9 cellular contexts compared by ENCODE assay signal in the genomic region with DNA sequence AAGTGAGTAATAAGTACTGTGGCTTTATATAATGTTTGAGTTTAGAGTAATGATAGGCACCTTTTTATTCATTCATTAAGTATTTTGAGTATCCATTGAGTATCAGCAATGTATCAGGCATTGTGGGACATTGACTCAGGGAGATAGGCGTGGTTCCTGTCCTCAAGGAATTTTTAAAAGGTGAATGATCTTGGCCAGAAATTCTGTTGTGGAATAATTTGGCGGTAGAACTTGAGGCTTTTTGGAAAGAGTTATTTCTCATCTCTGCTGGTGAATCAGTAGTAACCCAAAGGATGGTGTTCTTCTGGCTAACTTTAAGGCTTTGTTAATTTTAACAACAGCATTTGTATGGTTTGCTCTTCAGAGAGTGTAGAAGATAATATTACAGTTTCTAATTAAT. TPM values are rescaled to one million over a fixed set of nuclear protein-coding genes. Genes with fewer than 3 reads are reported as not detected.
DNase-seq lines count a peak whose midpoint lies in the region; ATAC-seq and TF ChIP-seq lines count a peak whose summit lies in the region.
"Had no signal": no experiment of that assay in that cellular context is flagged by ENCODE, and none has a peak within 500 bp of the region (broad histone marks: within the 10 kb centered on the region; RNA-seq: fewer than 3 reads in every experiment).

No MANE protein-coding gene starts in this region.

- peak overlapping the region; percentile 95 to 100 for H3K4me3 ChIP-seq in right atrium auricular region
- peak overlapping the region; percentile 74 for H3K4me3 ChIP-seq in lower lobe of right lung

- H3K9me3 Mint-ChIP-seq in activated naive CD8-positive, alpha-beta T cell treated with anti-CD3 and anti-CD28 coated beads, Interleukin-2, amount 50 U/mL, for 24 hours = no peaks in the 10 kb centered on the region

- ATAC-seq in left ventricle myocardium superior (no peak), lower lobe of right lung (no peak), GM19395 (IDR thresholded peaks at IDR 0.05; ENCODE audit: unreplicated experiment) (no peak), HG02678 (IDR thresholded peaks at IDR 0.05; ENCODE audit: unreplicated experiment) (no peak), HG02588 (IDR thresholded peaks at IDR 0.05; ENCODE audit: unreplicated experiment) (no peak)
- no peak for ATAC-seq in activated naive CD8-positive, alpha-beta T cell treated with anti-CD3 and anti-CD28 coated beads, Interleukin-2, amount 50 U/mL, for 24 hours

- H3K36me3 ChIP-seq in right atrium auricular region (peaks cover 4% of the 10 kb centered on the region), lower lobe of right lung (no peaks in the 10 kb centered on the region)

- H3K27me3 ChIP-seq in right atrium auricular region (no peaks in the 10 kb centered on the region), lower lobe of right lung (ENCODE audit: low read depth) (no peaks in the 10 kb centered on the region)

- peaks cover 73% of the 10 kb centered on the region for H3K4me1 Mint-ChIP-seq in activated naive CD8-positive, alpha-beta T cell treated with anti-CD3 and anti-CD28 coated beads, Interleukin-2, amount 50 U/mL, for 24 hours

- H3K27ac Mint-ChIP-seq in activated naive CD8-positive, alpha-beta T cell treated with anti-CD3 and anti-CD28 coated beads, Interleukin-2, amount 50 U/mL, for 24 hours = peak overlapping the region; percentile 90

- H3K9me3 ChIP-seq in right atrium auricular region (no peaks in the 10 kb centered on the region), lower lobe of right lung (no peaks in the 10 kb centered on the region)

- intact Hi-C loops in left ventricle myocardium superior (cut with micrococcal nuclease) = no loop called here
- intact Hi-C loops in lower lobe of right lung (cut with DNase I) = no loop called here

- peaks cover 0 to 60% of the 10 kb centered on the region in 2 donors for H3K4me1 ChIP-seq in right atrium auricular region
- peaks cover 66% of the 10 kb centered on the region for H3K4me1 ChIP-seq in lower lobe of right lung

- H3K4me3 Mint-ChIP-seq in activated naive CD8-positive, alpha-beta T cell treated with anti-CD3 and anti-CD28 coated beads, Interleukin-2, amount 50 U/mL, for 24 hours = peak overlapping the region; percentile 97

- DNase-seq in right atrium auricular region (ENCODE audit: low spot score) (no peak), left ventricle myocardium superior (no peak), lower lobe of right lung (no peak)
- no peak for DNase-seq in activated naive CD8-positive, alpha-beta T cell treated with anti-CD3 and anti-CD28 coated beads, Interleukin-2, amount 50 U/mL, for 24 hours
- DNase-seq in activated CD4-positive, alpha-beta T cell treated with anti-CD3 and anti-CD28 coated beads for 4 hours = no peak
- DNase-seq: DMS53 had no signal

- H3K36me3 Mint-ChIP-seq in activated naive CD8-positive, alpha-beta T cell treated with anti-CD3 and anti-CD28 coated beads, Interleukin-2, amount 50 U/mL, for 24 hours (ENCODE audit: low read depth) = peaks cover 46% of the 10 kb centered on the region

- H3K27me3 Mint-ChIP-seq in activated naive CD8-positive, alpha-beta T cell treated with anti-CD3 and anti-CD28 coated beads, Interleukin-2, amount 50 U/mL, for 24 hours = no peaks in the 10 kb centered on the region

- TF ChIP-seq CTCF in right atrium auricular region (IDR thresholded peaks at IDR 0.05) = no peak
- TF ChIP-seq CTCF in lower lobe of right lung (IDR thresholded peaks at IDR 0.05) = no peak

- H3K27ac ChIP-seq in right atrium auricular region (peak overlapping the region; percentile 99 to 100), lower lobe of right lung (no peak overlapping the region)

RNA-seq across cellular contexts. Expression of gene RAB7A, which starts 2.0 kb away (rescaled TPM):
- total RNA-seq in right atrium auricular region (100 to 1,000 TPM; 123 to 135 TPM), left ventricle myocardium superior (250 TPM), lower lobe of right lung (278 TPM)
